Comparison of ENCODE assay signal across 16 cellular contexts in the genomic region with DNA sequence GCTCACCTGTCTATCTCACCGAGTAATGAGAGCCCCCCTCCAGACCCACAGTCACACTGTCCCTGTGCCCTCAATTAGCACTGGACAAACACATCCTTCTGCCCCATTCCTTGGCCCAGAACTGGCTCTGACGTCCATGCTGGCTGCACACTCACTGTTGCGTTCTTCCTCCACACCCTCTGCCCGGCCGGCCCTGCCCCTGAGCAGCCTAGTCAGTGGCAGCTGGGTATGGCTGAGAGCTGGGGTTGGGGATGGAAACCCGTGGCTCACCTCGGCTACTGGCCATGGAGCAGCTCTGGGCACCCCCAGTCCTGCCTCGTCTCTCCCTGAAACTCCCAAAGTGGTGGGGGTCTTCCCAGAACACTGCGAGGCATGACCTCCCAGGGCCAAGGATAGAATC. TPM values are rescaled to one million over a fixed set of nuclear protein-coding genes. Genes with fewer than 3 reads are reported as not detected.
DNase-seq lines count a peak whose midpoint lies in the region; ATAC-seq and TF ChIP-seq lines count a peak whose summit lies in the region.
"Had no signal": no experiment of that assay in that cellular context is flagged by ENCODE, and none has a peak within 500 bp of the region (broad histone marks: within the 10 kb centered on the region; RNA-seq: fewer than 3 reads in every experiment).

No MANE protein-coding gene starts in this region.

- no peaks in the 10 kb centered on the region for H3F3A ChIP-seq in smooth muscle cell (ENCODE audit: low read depth)

- peak in 5 of 8 donors; percentile 12 to 40 (median 23) for ATAC-seq in heart right ventricle
- ATAC-seq in left cardiac atrium = no peak
- peak; percentile 18 for ATAC-seq in esophagus mucosa
- ATAC-seq in stimulated activated naive B cell treated with anti-CD40 and anti-IgM and Interleukin-4, amounts not matched to agents 10 μg/mL and 1 μg/mL and 100 μg/mL, for 72 hours (replicated peaks) = no peak

- no peaks in the 10 kb centered on the region for H3K79me2 ChIP-seq in smooth muscle cell (ENCODE audit: low read depth)

- no peak overlapping the region for H3K4me3 Mint-ChIP-seq in progenitor cell of endocrine pancreas (ENCODE audit: low read depth)
- H3K4me3 Mint-ChIP-seq in stimulated activated naive B cell treated with anti-CD40 and anti-IgM and Interleukin-4, amounts not matched to agents 10 μg/mL and 1 μg/mL and 100 μg/mL, for 72 hours = no peak overlapping the region
- H3K4me3 Mint-ChIP-seq: CD4-positive, CD25-positive, alpha-beta regulatory T cell; GM23338; H9 had no signal

- H3K9me3 Mint-ChIP-seq in progenitor cell of endocrine pancreas (ENCODE audit: low read depth) = no peaks in the 10 kb centered on the region
- H3K9me3 Mint-ChIP-seq in stimulated activated naive B cell treated with anti-CD40 and anti-IgM and Interleukin-4, amounts not matched to agents 10 μg/mL and 1 μg/mL and 100 μg/mL, for 72 hours = no peaks in the 10 kb centered on the region
- H3K9me3 Mint-ChIP-seq: CD4-positive, CD25-positive, alpha-beta regulatory T cell; GM23338; H9 had no signal

- H3K9ac ChIP-seq in smooth muscle cell (ENCODE audit: low read depth) = no peak overlapping the region
- H3K9ac ChIP-seq: BLaER1 treated with 17β-estradiol and CSF1 and Interleukin-3, amounts not matched to agents 10 nM and 100 nM had no signal

- intact Hi-C loops in heart right ventricle (cut with DNase I) = loop anchor here in 1 of 10 donors (10.0 kb wide), 1 partner anchor 470 kb away; the partner anchor contains the start of gene DPYSL5
- intact Hi-C loops in left cardiac atrium (cut with DNase I) = no loop called here

- peak overlapping the region in 1 of 10 donors; percentile 9 for H3K27ac ChIP-seq in heart right ventricle
- no peak overlapping the region for H3K27ac ChIP-seq in smooth muscle cell (ENCODE audit: low read depth)
- H3K27ac ChIP-seq: BLaER1 treated with 17β-estradiol and CSF1 and Interleukin-3, amounts not matched to agents 10 nM and 100 nM had no signal

- H3K36me3 ChIP-seq in heart right ventricle (peaks cover 0 to 58% (median 0%) of the 10 kb centered on the region in 9 donors), smooth muscle cell (ENCODE audit: low read depth) (no peaks in the 10 kb centered on the region)

- peak overlapping the region; percentile 28 for H3K27ac Mint-ChIP-seq in progenitor cell of endocrine pancreas
- H3K27ac Mint-ChIP-seq in stimulated activated naive B cell treated with anti-CD40 and anti-IgM and Interleukin-4, amounts not matched to agents 10 μg/mL and 1 μg/mL and 100 μg/mL, for 72 hours = peak overlapping the region; percentile 77
- H3K27ac Mint-ChIP-seq: CD4-positive, CD25-positive, alpha-beta regulatory T cell; GM23338 had no signal

- H3K4me3 ChIP-seq in heart right ventricle = no peak overlapping the region
- H3K4me3 ChIP-seq in smooth muscle cell = no peak overlapping the region
- H3K4me3 ChIP-seq: BLaER1 treated with 17β-estradiol and CSF1 and Interleukin-3, amounts not matched to agents 10 nM and 100 nM; GM23338 had no signal

- H3K4me2 ChIP-seq in smooth muscle cell = no peak overlapping the region
- H3K4me2 ChIP-seq: BLaER1 treated with 17β-estradiol and CSF1 and Interleukin-3, amounts not matched to agents 10 nM and 100 nM; GM23338 had no signal

- DNase-seq in heart right ventricle = no peak
- DNase-seq in left cardiac atrium = no peak
- no peak for DNase-seq in progenitor cell of endocrine pancreas (ENCODE audit: low spot score, unreplicated experiment)
- DNase-seq in stimulated activated naive B cell treated with anti-CD40 and anti-IgM and Interleukin-4, amounts not matched to agents 10 μg/mL and 1 μg/mL and 100 μg/mL, for 72 hours = no peak
- no peak for DNase-seq in retina
- no peak for DNase-seq in activated effector memory CD4-positive, alpha-beta T cell treated with Interleukin-2 at 50 U/mL for 16 hours
- no peak for DNase-seq in smooth muscle cell (lab: John Stamatoyannopoulos, UW; ENCODE audit: unreplicated experiment)
- DNase-seq: ACHN; CD4-positive, CD25-positive, alpha-beta regulatory T cell; DMS53; GF-D8; H9 had no signal

- 84% methylated on average over 9 of the region's 9 CpGs for WGBS in heart right ventricle, 2 donors
- 93% methylated on average over 9 of the region's 9 CpGs for WGBS in smooth muscle cell (ENCODE audit: low lambda C conversion rate)

- peaks cover 20% of the 10 kb centered on the region for H4K20me1 ChIP-seq in smooth muscle cell (ENCODE audit: low read depth)

- peaks cover 5% of the 10 kb centered on the region for H3K36me3 Mint-ChIP-seq in progenitor cell of endocrine pancreas (ENCODE audit: insufficient read depth)
- H3K36me3 Mint-ChIP-seq in stimulated activated naive B cell treated with anti-CD40 and anti-IgM and Interleukin-4, amounts not matched to agents 10 μg/mL and 1 μg/mL and 100 μg/mL, for 72 hours = peaks cover 29 to 42% of the 10 kb centered on the region in 2 donors

- H3K4me1 ChIP-seq in heart right ventricle = peaks cover 0 to 12% (median 0%) of the 10 kb centered on the region in 9 donors
- H3K4me1 ChIP-seq in smooth muscle cell (ENCODE audit: low read depth) = no peaks in the 10 kb centered on the region

- H3K27me3 ChIP-seq in heart right ventricle (no peaks in the 10 kb centered on the region), smooth muscle cell (ENCODE audit: low read depth) (no peaks in the 10 kb centered on the region)
- H3K27me3 ChIP-seq: BLaER1 treated with 17β-estradiol and CSF1 and Interleukin-3, amounts not matched to agents 10 nM and 100 nM had no signal

- H3K27me3 Mint-ChIP-seq in progenitor cell of endocrine pancreas = peaks cover 2% of the 10 kb centered on the region
- H3K27me3 Mint-ChIP-seq in stimulated activated naive B cell treated with anti-CD40 and anti-IgM and Interleukin-4, amounts not matched to agents 10 μg/mL and 1 μg/mL and 100 μg/mL, for 72 hours = no peaks in the 10 kb centered on the region
- H3K27me3 Mint-ChIP-seq: CD4-positive, CD25-positive, alpha-beta regulatory T cell had no signal

- no peaks in the 10 kb centered on the region for H3K9me3 ChIP-seq in heart right ventricle
- H3K9me3 ChIP-seq in smooth muscle cell (replicated peaks; ENCODE audit: low read depth) = no peaks in the 10 kb centered on the region
- H3K9me3 ChIP-seq: BLaER1 treated with 17β-estradiol and CSF1 and Interleukin-3, amounts not matched to agents 10 nM and 100 nM had no signal

- no peak overlapping the region for H2AFZ ChIP-seq in smooth muscle cell (ENCODE audit: low read depth)
- H2AFZ ChIP-seq: GM23338 had no signal

- TF ChIP-seq CTCF in heart right ventricle (IDR thresholded peaks at IDR 0.05) = no peak
- no peak for TF ChIP-seq CTCF in progenitor cell of endocrine pancreas (IDR thresholded peaks at IDR 0.05; ENCODE audit: unreplicated experiment)
- TF ChIP-seq CTCF in smooth muscle cell (IDR thresholded peaks at IDR 0.05; ENCODE audit: borderline replicate concordance, insufficient read depth, poor library complexity, severe bottlenecking) = no peak

- no peaks in the 10 kb centered on the region for H3K4me1 Mint-ChIP-seq in progenitor cell of endocrine pancreas (ENCODE audit: low read depth)
- no peaks in the 10 kb centered on the region for H3K4me1 Mint-ChIP-seq in stimulated activated naive B cell treated with anti-CD40 and anti-IgM and Interleukin-4, amounts not matched to agents 10 μg/mL and 1 μg/mL and 100 μg/mL, for 72 hours

RNA-seq across cellular contexts. Expression of gene UCN, which starts 6.5 kb away (rescaled TPM):
- 1 to 10 TPM in 5 of 10 donors, under 1 TPM in 4, not detected in 1; 0.51 to 2.0 (median 1.1) TPM for total RNA-seq in heart right ventricle
- polyA plus RNA-seq in heart right ventricle = 1 to 10 TPM; 3.3 to 4.1 TPM
- total RNA-seq in left cardiac atrium = 1 to 10 TPM; 1.2 to 1.6 TPM
- total RNA-seq in esophagus mucosa = 0.56 TPM
- 2.0 and 2.4 TPM in 2 replicates for total RNA-seq in progenitor cell of endocrine pancreas
- total RNA-seq in smooth muscle cell = 0.36 and 0.54 TPM in 2 replicates
- 2.7 and 3.6 TPM in 2 replicates for polyA plus RNA-seq in smooth muscle cell

RNA-seq across cellular contexts. Expression of gene MPV17, which starts 8.2 kb away (rescaled TPM):
- total RNA-seq in heart right ventricle (10 to 100 TPM; 40.8 to 84.9 (median 66.6) TPM), left cardiac atrium (10 to 100 TPM; 52.7 to 60.9 TPM), esophagus mucosa (42.7 TPM), progenitor cell of endocrine pancreas (56.0 and 60.4 TPM in 2 replicates), smooth muscle cell (87.1 and 114 TPM in 2 replicates)
- polyA plus RNA-seq in heart right ventricle (100 to 1,000 TPM in 1 of 2 donors, 10 to 100 TPM in 1; 93.9 to 220 TPM), smooth muscle cell (117 and 128 TPM in 2 replicates)

RNA-seq across cellular contexts. Expression of gene TRIM54, which starts 32.5 kb away (rescaled TPM):
- total RNA-seq in heart right ventricle (100 to 1,000 TPM; 204 to 303 (median 249) TPM), left cardiac atrium (100 to 1,000 TPM in 1 of 2 donors, 10 to 100 TPM in 1; 92.1 to 105 TPM), esophagus mucosa (0.16 TPM), progenitor cell of endocrine pancreas (not detected in 2 replicates), smooth muscle cell (0.22 TPM in 1 of 2 replicates, not detected in the other)
- polyA plus RNA-seq in heart right ventricle (100 to 1,000 TPM; 131 to 568 TPM), smooth muscle cell (0.80 TPM in 1 of 2 replicates, not detected in the other)
- total RNA-seq: CD4-positive, CD25-positive, alpha-beta regulatory T cell had no signal

RNA-seq across cellular contexts. Expression of gene DNAJC5G, which starts 39.5 kb away (rescaled TPM):
- total RNA-seq in heart right ventricle = 1 to 10 TPM in 9 of 10 donors, under 1 TPM in 1; 0.94 to 6.0 (median 1.6) TPM
- 1 to 10 TPM in 1 of 2 donors, under 1 TPM in 1; 0.19 to 3.7 TPM for polyA plus RNA-seq in heart right ventricle
- under 1 TPM; 0.41 to 0.71 TPM for total RNA-seq in left cardiac atrium
- total RNA-seq in esophagus mucosa = not detected
- not detected in 2 replicates for total RNA-seq in progenitor cell of endocrine pancreas
- total RNA-seq in smooth muscle cell = not detected in 2 replicates
- not detected in 2 replicates for polyA plus RNA-seq in smooth muscle cell
- total RNA-seq: A172; CD4-positive, CD25-positive, alpha-beta regulatory T cell had no signal
- polyA plus RNA-seq: CD4-positive, CD25-positive, alpha-beta regulatory T cell; GM23338 had no signal

RNA-seq across cellular contexts. Expression of gene GTF3C2, which starts 41.9 kb away (rescaled TPM):
- 10 to 100 TPM; 21.8 to 30.3 (median 23.6) TPM for total RNA-seq in heart right ventricle
- 10 to 100 TPM; 17.6 to 29.8 TPM for polyA plus RNA-seq in heart right ventricle
- total RNA-seq in left cardiac atrium = 10 to 100 TPM; 17.7 to 29.1 TPM
- total RNA-seq in esophagus mucosa = 50.8 TPM
- total RNA-seq in progenitor cell of endocrine pancreas = 98.0 and 106 TPM in 2 replicates
- 37.7 and 42.3 TPM in 2 replicates for total RNA-seq in smooth muscle cell
- 40.3 and 53.8 TPM in 2 replicates for polyA plus RNA-seq in smooth muscle cell

Comparison
In these comparisons a context has a peak if more than half of its experiments do, and no peak if none do; other contexts are left out.
1. ATAC-seq: peak in heart right ventricle (5 of 8) and esophagus mucosa (single experiment); none in left cardiac atrium (0 of 2) and stimulated activated naive B cell treated with anti-CD40 and anti-IgM and Interleukin-4, amounts not matched to agents 10 μg/mL and 1 μg/mL and 100 μg/mL, for 72 hours (0 of 2).
2. RNA of gene TRIM54, which starts 32.5 kb away (total RNA-seq): 204 to 303 TPM in heart right ventricle and 92.1 to 105 TPM in left cardiac atrium; 0.22 TPM in smooth muscle cell, 0.16 TPM in esophagus mucosa (single experiment) and not detected in progenitor cell of endocrine pancreas; every median in the first group is over 10 times any median in the second.